ENCODE assay signal across 8 cellular contexts in the genomic region with DNA sequence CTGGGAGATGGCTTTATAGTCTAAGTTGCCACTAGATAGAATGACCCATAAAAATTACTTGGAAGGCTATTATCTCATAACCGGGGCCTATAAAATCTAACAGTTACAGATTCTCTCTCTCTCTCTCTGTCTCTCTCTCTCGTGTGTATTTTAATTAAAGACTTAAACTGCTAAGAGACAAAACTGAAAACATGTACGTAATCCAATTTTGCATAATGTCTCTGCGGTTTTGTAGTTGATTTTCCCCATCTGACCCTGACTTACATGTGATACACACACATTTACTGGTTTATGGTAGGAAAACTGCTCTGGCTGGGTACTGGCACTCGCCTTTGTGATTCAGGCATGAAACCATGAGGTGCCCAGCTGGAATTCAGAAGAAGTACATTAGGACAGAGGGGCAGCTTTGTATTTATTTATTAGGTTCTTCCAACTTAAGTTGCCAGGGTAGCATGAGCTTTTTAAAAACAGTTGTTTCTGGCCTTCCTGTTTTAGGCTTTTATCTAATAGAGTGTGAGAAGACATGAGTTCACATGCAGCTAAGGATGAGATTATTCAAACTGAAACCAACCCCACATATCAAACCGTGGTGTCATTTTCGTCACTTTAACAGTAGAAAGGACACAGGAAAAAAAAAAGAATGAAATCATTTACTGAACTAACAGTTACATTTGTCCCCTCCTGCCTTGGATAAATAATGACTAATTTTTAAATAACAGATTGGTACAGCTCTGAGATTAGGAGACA.
DNase-seq lines count a peak whose midpoint lies in the region; ATAC-seq and TF ChIP-seq lines count a peak whose summit lies in the region.

No MANE protein-coding gene starts in this region.

- H3K9me3 ChIP-seq in SK-N-MC (ENCODE audit: low read depth, low read length): no peaks in the 10 kb centered on the region
- no peaks in the 10 kb centered on the region for H3K9me3 ChIP-seq in effector memory CD4-positive, alpha-beta T cell (ENCODE audit: control insufficient read depth, low read length)
- H3K9me3 ChIP-seq in smooth muscle cell (replicated peaks; ENCODE audit: low read depth): no peaks in the 10 kb centered on the region

- no peak for TF ChIP-seq CTCF in smooth muscle cell (IDR thresholded peaks at IDR 0.05; ENCODE audit: borderline replicate concordance, insufficient read depth, poor library complexity, severe bottlenecking)
- TF ChIP-seq CTCF in nephron progenitor cell (IDR thresholded peaks at IDR 0.05): no peak

- H3K79me2 ChIP-seq in smooth muscle cell (ENCODE audit: low read depth): peaks cover 23% of the 10 kb centered on the region

- peak; percentile 65 for DNase-seq in activated CD8-positive, alpha-beta memory T cell treated with anti-CD3 and anti-CD28 coated beads, Interleukin-2, amount 10 ng/mL, durations not matched to agents 7 days and 5 days
- DNase-seq in activated CD8-positive, alpha-beta memory T cell treated with anti-CD3 and anti-CD28 coated beads, Interleukin-2, amount 50 U/mL, for 4 hours: no peak
- no peak for DNase-seq in SK-N-MC (ENCODE audit: low read depth, low spot score)
- DNase-seq in effector memory CD4-positive, alpha-beta T cell: peak; percentile 17 to 52 (median 18)
- peak; percentile 2 for DNase-seq in smooth muscle cell (lab: John Stamatoyannopoulos, UW; ENCODE audit: unreplicated experiment)
- DNase-seq in UCSD-AML1 (lab: John Stamatoyannopoulos, UW; ENCODE audit: unreplicated experiment): no peak
- no peak for DNase-seq in nephron progenitor cell

- 40% methylated on average over 7 of the region's 7 CpGs for WGBS in smooth muscle cell (ENCODE audit: low lambda C conversion rate)

- H3F3A ChIP-seq in smooth muscle cell (ENCODE audit: low read depth): peaks cover 6% of the 10 kb centered on the region

- H3K4me1 Mint-ChIP-seq in activated CD8-positive, alpha-beta memory T cell treated with anti-CD3 and anti-CD28 coated beads, Interleukin-2, amount 10 ng/mL, durations not matched to agents 7 days and 5 days: peaks cover 52% of the 10 kb centered on the region
- H3K4me1 Mint-ChIP-seq in nephron progenitor cell: peaks cover 10% of the 10 kb centered on the region

- no peaks in the 10 kb centered on the region for H3K27me3 ChIP-seq in effector memory CD4-positive, alpha-beta T cell (replicated peaks; ENCODE audit: control insufficient read depth, insufficient read depth, low read length, poor library complexity, severe bottlenecking)
- H3K27me3 ChIP-seq in smooth muscle cell (ENCODE audit: low read depth): no peaks in the 10 kb centered on the region

- ATAC-seq in activated CD8-positive, alpha-beta memory T cell treated with anti-CD3 and anti-CD28 coated beads, Interleukin-2, amount 10 ng/mL, durations not matched to agents 7 days and 5 days: peak; percentile 89
- peak; percentile 69 for ATAC-seq in HG02938 (IDR thresholded peaks at IDR 0.05; ENCODE audit: unreplicated experiment)

- no peaks in the 10 kb centered on the region for H3K27me3 Mint-ChIP-seq in activated CD8-positive, alpha-beta memory T cell treated with anti-CD3 and anti-CD28 coated beads, Interleukin-2, amount 10 ng/mL, durations not matched to agents 7 days and 5 days
- peaks cover 3% of the 10 kb centered on the region for H3K27me3 Mint-ChIP-seq in nephron progenitor cell (ENCODE audit: low read depth, poor library complexity)

- H3K27ac ChIP-seq in SK-N-MC (peak overlapping the region; percentile 30; the same call in 1 of the 2 replicates), smooth muscle cell (ENCODE audit: low read depth) (peak overlapping the region; percentile 76)
- peak overlapping the region; percentile 74 for H3K27ac ChIP-seq in effector memory CD4-positive, alpha-beta T cell (ENCODE audit: insufficient read depth, low read length, poor library complexity, severe bottlenecking)

- peak overlapping the region; percentile 52 for H3K4me3 Mint-ChIP-seq in activated CD8-positive, alpha-beta memory T cell treated with anti-CD3 and anti-CD28 coated beads, Interleukin-2, amount 10 ng/mL, durations not matched to agents 7 days and 5 days
- H3K4me3 Mint-ChIP-seq in nephron progenitor cell: no peak overlapping the region

- H4K20me1 ChIP-seq in smooth muscle cell (ENCODE audit: low read depth): peaks cover 24% of the 10 kb centered on the region

- H3K36me3 Mint-ChIP-seq in activated CD8-positive, alpha-beta memory T cell treated with anti-CD3 and anti-CD28 coated beads, Interleukin-2, amount 10 ng/mL, durations not matched to agents 7 days and 5 days: peaks cover 2% of the 10 kb centered on the region
- H3K36me3 Mint-ChIP-seq in nephron progenitor cell (ENCODE audit: low read depth): no peaks in the 10 kb centered on the region

- peak overlapping the region; percentile 31 for H3K9ac ChIP-seq in SK-N-MC (ENCODE audit: insufficient read length)
- H3K9ac ChIP-seq in smooth muscle cell (ENCODE audit: low read depth): peak overlapping the region; percentile 59

- peak overlapping the region; percentile 98 for H3K27ac Mint-ChIP-seq in activated CD8-positive, alpha-beta memory T cell treated with anti-CD3 and anti-CD28 coated beads, Interleukin-2, amount 10 ng/mL, durations not matched to agents 7 days and 5 days
- H3K27ac Mint-ChIP-seq in nephron progenitor cell: no peak overlapping the region

- H3K4me3 ChIP-seq in SK-N-MC (no peak overlapping the region; the same call in 1 of the 2 replicates), smooth muscle cell (no peak overlapping the region)
- H3K4me3 ChIP-seq in effector memory CD4-positive, alpha-beta T cell (ENCODE audit: insufficient read depth, low read depth, low read length, poor library complexity, severe bottlenecking): no peak overlapping the region

- H3K36me3 ChIP-seq in SK-N-MC (ENCODE audit: insufficient read depth, low read length): no peaks in the 10 kb centered on the region
- H3K36me3 ChIP-seq in effector memory CD4-positive, alpha-beta T cell (ENCODE audit: control insufficient read depth, insufficient read depth, low read length): no peaks in the 10 kb centered on the region
- H3K36me3 ChIP-seq in smooth muscle cell (ENCODE audit: low read depth): no peaks in the 10 kb centered on the region

- CTCF ChIA-PET in activated CD8-positive, alpha-beta memory T cell treated with anti-CD3 and anti-CD28 coated beads, Interleukin-2, amount 10 ng/mL, durations not matched to agents 7 days and 5 days (lab: Charles Lee): interaction anchor here (0.6 to 3.0 kb wide), 16 partner anchors 11 to 342 kb away, joined by 3 to 21 read pairs (median 4); a partner anchor contains a TSS

- H3K4me1 ChIP-seq in effector memory CD4-positive, alpha-beta T cell (ENCODE audit: control insufficient read depth, insufficient read depth, low read length, poor library complexity, severe bottlenecking): peaks cover 32% of the 10 kb centered on the region
- no peaks in the 10 kb centered on the region for H3K4me1 ChIP-seq in smooth muscle cell (ENCODE audit: low read depth)

- peak overlapping the region; percentile 74 for H3K4me2 ChIP-seq in smooth muscle cell

- no peak overlapping the region for H2AFZ ChIP-seq in smooth muscle cell (ENCODE audit: low read depth)

- no peaks in the 10 kb centered on the region for H3K9me3 Mint-ChIP-seq in activated CD8-positive, alpha-beta memory T cell treated with anti-CD3 and anti-CD28 coated beads, Interleukin-2, amount 10 ng/mL, durations not matched to agents 7 days and 5 days (ENCODE audit: low read depth)
- H3K9me3 Mint-ChIP-seq in nephron progenitor cell: no peaks in the 10 kb centered on the region

Comparison
In these comparisons a context has a peak if more than half of its experiments do, and no peak if none do; other contexts are left out.
1. DNase-seq: peak in activated CD8-positive, alpha-beta memory T cell treated with anti-CD3 and anti-CD28 coated beads, Interleukin-2, amount 10 ng/mL, durations not matched to agents 7 days and 5 days (single experiment), effector memory CD4-positive, alpha-beta T cell (3 of 3) and smooth muscle cell (single experiment); none in activated CD8-positive, alpha-beta memory T cell treated with anti-CD3 and anti-CD28 coated beads, Interleukin-2, amount 50 U/mL, for 4 hours (single experiment), SK-N-MC (single experiment), UCSD-AML1 (single experiment) and nephron progenitor cell (single experiment).
2. Peak in every context shown above with its lines, with median percentiles within 50 percentile points of each other: H3K27ac ChIP-seq.